In genomic region chr2:102301867-102302362, GRCh38 we compare ENCODE assay signal across 8 cellular contexts. TPM values are rescaled to one million over a fixed set of nuclear protein-coding genes. Genes with fewer than 3 reads are reported as not detected.
DNase-seq lines count a peak whose midpoint lies in the region; ATAC-seq and TF ChIP-seq lines count a peak whose summit lies in the region.

No MANE protein-coding gene starts in this region.

- TF ChIP-seq CTCF in AG04450 (IDR thresholded peaks at IDR 0.05; ENCODE audit: low read depth, low read length) (peak; percentile 44), WERI-Rb-1 (IDR thresholded peaks at IDR 0.05; ENCODE audit: low read depth, low read length) (peak; percentile 18; the same call in 1 of the 2 replicates), epithelial cell of esophagus (IDR thresholded peaks at IDR 0.05; ENCODE audit: insufficient read depth, low read depth, low read length, missing control alignments) (peak; percentile 60)

- no peaks in the 10 kb centered on the region for H3K36me3 ChIP-seq in WERI-Rb-1

- ATAC-seq in GM19324 (IDR thresholded peaks at IDR 0.05; ENCODE audit: low FRiP score, unreplicated experiment) = peak; percentile 67
- peak; percentile 99 for ATAC-seq in HG03432 (IDR thresholded peaks at IDR 0.05; ENCODE audit: unreplicated experiment)

- no peak overlapping the region for H3K27ac ChIP-seq in AG04450 (ENCODE audit: low read depth, low read length)
- H3K27ac ChIP-seq in WERI-Rb-1 = no peak overlapping the region

- POLR2A ChIA-PET in AG04450 (lab: Yijun Ruan, JAX) = no interaction called here

- DNase-seq in AG04450 (ENCODE audit: low read depth, low spot score) (no peak), WERI-Rb-1 (no peak), epithelial cell of esophagus (ENCODE audit: low read depth) (peak; percentile 65), NCI-H2227 treated with DMSO at 0.1 percent for 48 hours (lab: John Stamatoyannopoulos, UW) (no peak), AG08395 (ENCODE audit: low spot score) (no peak)
- peak; percentile 32 to 47 for DNase-seq in stimulated activated CD4-positive, alpha-beta T cell treated with anti-CD3 and anti-CD28 coated beads, Interleukin-15, amount 100 ng/mL, for 48 hours (ENCODE audit: low read depth in 2 of 2)

- no peak overlapping the region for H3K4me3 ChIP-seq in AG04450 (ENCODE audit: low read depth, low read length)
- no peak overlapping the region for H3K4me3 ChIP-seq in WERI-Rb-1 (ENCODE audit: low read depth, low read length)
- H3K4me3 ChIP-seq in epithelial cell of esophagus (ENCODE audit: low read length) = no peak overlapping the region

- H3K27me3 ChIP-seq in AG04450 (ENCODE audit: control insufficient read depth, insufficient read depth, low read length) (no peaks in the 10 kb centered on the region), WERI-Rb-1 (ENCODE audit: insufficient read depth, low read depth, severe bottlenecking) (peaks cover 55% of the 10 kb centered on the region)

- CTCF ChIA-PET in AG04450 (lab: Charles Lee) = interaction anchor here (0.8 to 1.4 kb wide), 7 partner anchors 8 to 141 kb away, joined by 3 to 6 read pairs (median 4); no protein-coding TSS in a partner anchor

- H3K9me3 ChIP-seq in AG04450 (ENCODE audit: control insufficient read depth, insufficient read depth, low read length) (no peaks in the 10 kb centered on the region), WERI-Rb-1 (ENCODE audit: severe bottlenecking) (no peaks in the 10 kb centered on the region)

RNA-seq across cellular contexts. Expression of gene IL1RL1, which starts 9.4 kb away (rescaled TPM):
- polyA plus RNA-seq in AG04450 (2011; rRNA removed) = 0.30 and 0.31 TPM in 2 replicates
- 0.14 and 0.43 TPM in 2 replicates for polyA minus RNA-seq in AG04450 (2011; rRNA and poly(A)+ RNA removed)

RNA-seq across cellular contexts. Expression of gene IL18R1, which starts 53.7 kb away (rescaled TPM):
- 2.0 and 2.5 TPM in 2 replicates for polyA plus RNA-seq in AG04450 (2011; rRNA removed)
- 1.1 and 2.3 TPM in 2 replicates for polyA minus RNA-seq in AG04450 (2011; rRNA and poly(A)+ RNA removed)

Comparison
In these comparisons a context has a peak if more than half of its experiments do, and no peak if none do; other contexts are left out.
1. DNase-seq: peak in epithelial cell of esophagus (single experiment) and stimulated activated CD4-positive, alpha-beta T cell treated with anti-CD3 and anti-CD28 coated beads, Interleukin-15, amount 100 ng/mL, for 48 hours (2 of 2); none in AG04450 (single experiment), WERI-Rb-1 (single experiment), NCI-H2227 treated with DMSO at 0.1 percent for 48 hours (single experiment) and AG08395 (single experiment).
2. Peak in every context shown above with its lines, with median percentiles within 50 percentile points of each other: CTCF ChIP-seq.